Comparison of ENCODE assay signal across 13 cellular contexts in the genomic region with DNA sequence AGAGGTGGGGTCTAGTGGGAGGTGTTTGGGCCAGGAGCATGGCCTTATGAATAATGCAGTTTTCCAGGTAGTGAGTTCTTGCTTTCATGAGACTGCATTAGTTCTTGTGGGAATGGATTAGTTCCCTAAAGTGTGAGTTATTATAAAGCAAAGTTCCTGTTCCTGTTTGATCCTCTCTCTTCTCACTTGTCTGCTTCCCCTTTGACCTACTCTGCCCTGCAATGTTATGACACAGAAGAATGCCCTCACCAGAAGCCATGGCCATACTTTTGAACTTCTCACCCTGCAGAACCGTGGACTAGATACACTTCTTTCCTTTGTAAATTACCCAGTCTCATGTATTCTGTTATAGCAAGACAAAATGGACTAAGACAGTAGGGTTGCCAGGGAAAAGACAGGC. TPM values are rescaled to one million over a fixed set of nuclear protein-coding genes. Genes with fewer than 3 reads are reported as not detected.
A peak's percentile ranks its signal among the peaks of the same experiment; 100 is the strongest.
DNase-seq lines count a peak whose midpoint lies in the region; ATAC-seq and TF ChIP-seq lines count a peak whose summit lies in the region.
"Had no signal": no experiment of that assay in that cellular context is flagged by ENCODE, and none has a peak within 500 bp of the region (broad histone marks: within the 10 kb centered on the region; RNA-seq: fewer than 3 reads in every experiment).

No MANE protein-coding gene starts in this region.

- H3K9ac ChIP-seq in HCT116 (ENCODE audit: low read length): no peak overlapping the region

- TF ChIP-seq CTCF in HCT116 (IDR thresholded peaks at IDR 0.05 in 2 of 3, conservative IDR thresholded peaks at IDR 0.05 in 1 of 3; ENCODE audit: borderline replicate concordance in 1 of 3, insufficient read depth in 1 of 3, low read depth in 2 of 3, low read length in 2 of 3) (no peak), prostate gland (IDR thresholded peaks at IDR 0.05) (no peak)

- WGBS in prostate gland: 81% methylated on average over 1 of the region's 1 CpG

- no TSS peak for BruUV-seq in HCT116 (replicated peaks; lab: Mats Ljungman, UMichigan)

- POLR2A ChIA-PET in HCT116 (lab: Charles Lee): no interaction called here

- peaks cover 25 to 54% of the 10 kb centered on the region in 2 experiments for H3K4me1 ChIP-seq in HCT116 (ENCODE audit: control insufficient read depth in 1 of 2, insufficient read depth in 2 of 2, low read length in 2 of 2)
- H3K4me1 ChIP-seq in prostate gland (replicated peaks): peaks cover 3% of the 10 kb centered on the region

- TF ChIP-seq POLR2A in HCT116 (IDR thresholded peaks at IDR 0.05; ENCODE audit: borderline replicate concordance, extremely low read depth, insufficient read depth, insufficient read length) (no peak), prostate gland (IDR thresholded peaks at IDR 0.05) (no peak)

- H3K4me3 ChIP-seq in HCT116 (replicated peaks in 1 of 2; ENCODE audit: low read depth in 1 of 2, low read length in 2 of 2) (no peak overlapping the region), prostate gland (no peak overlapping the region)

- no peak overlapping the region for H3K4me2 ChIP-seq in HCT116 (ENCODE audit: low read length)

- no peak for DNase-seq in HCT116 (ENCODE audit: low read depth, low spot score)
- DNase-seq in OCI-M1 (lab: John Stamatoyannopoulos, UW): peak; percentile 28
- no peak for DNase-seq in left ventricle myocardium superior
- DNase-seq in sciatic nerve (ENCODE audit: low spot score): no peak
- DNase-seq in globus pallidus (ENCODE audit: low spot score): no peak
- no peak for DNase-seq in NCI-H2029 treated with DMSO at 0.1 percent for 48 hours (lab: John Stamatoyannopoulos, UW)
- DNase-seq in prostate gland (ENCODE audit: low spot score): no peak
- DNase-seq: activated naive CD4-positive, alpha-beta T cell; CD4-positive, CD25-positive, alpha-beta regulatory T cell; NCI-H146; NCI-H510A; stimulated activated CD4-positive, alpha-beta T cell treated with anti-CD3 and anti-CD28 coated beads, Interleukin-4, amount 100 ng/mL, for 1 hour had no signal

- H3K79me2 ChIP-seq in HCT116 (ENCODE audit: insufficient read depth, low read length): no peaks in the 10 kb centered on the region

- H3K9me3 ChIP-seq in HCT116 (ENCODE audit: control insufficient read depth in 1 of 2, insufficient read depth in 1 of 2, low read depth in 1 of 2, low read length in 2 of 2) (no peaks in the 10 kb centered on the region), prostate gland (no peaks in the 10 kb centered on the region)

- no peak for ATAC-seq in HCT116
- ATAC-seq in left ventricle myocardium superior: peak; percentile 47
- peak; percentile 67 for ATAC-seq in sciatic nerve
- ATAC-seq in HG02588 (IDR thresholded peaks at IDR 0.05; ENCODE audit: unreplicated experiment): no peak

- peak overlapping the region; percentile 4 for H2AFZ ChIP-seq in HCT116 (ENCODE audit: low read depth, low read length, poor library complexity, severe bottlenecking)

- no peaks in the 10 kb centered on the region for H4K20me1 ChIP-seq in HCT116 (ENCODE audit: insufficient read depth)

- H3K27ac ChIP-seq in HCT116 (ENCODE audit: low read depth, low read length) (no peak overlapping the region), prostate gland (no peak overlapping the region)

- CTCF ChIA-PET in HCT116 (lab: Charles Lee): no interaction called here

- no peak for TF ChIP-seq RAD21 in HCT116 (IDR thresholded peaks at IDR 0.05; ENCODE audit: low read depth)

- H3K36me3 ChIP-seq in HCT116 (ENCODE audit: control insufficient read depth in 1 of 2, insufficient read depth in 2 of 2, low read length in 2 of 2) (no peaks in the 10 kb centered on the region), prostate gland (no peaks in the 10 kb centered on the region)

- intact Hi-C loops in HCT116 (cut with micrococcal nuclease): no loop called here
- intact Hi-C loops in left ventricle myocardium superior (cut with micrococcal nuclease): no loop called here
- intact Hi-C loops in sciatic nerve (cut with DNase I): no loop called here
- intact Hi-C loops in prostate gland (cut with DNase I): no loop called here

- RAD21 ChIA-PET in HCT116 (lab: Charles Lee; ENCODE audit: low non-redundant PET in 1 of 2, low total read pairs in 2 of 2, uncharacterized antibody in 2 of 2, unreplicated experiment in 2 of 2): no interaction called here

- H3K9me2 ChIP-seq in HCT116 (ENCODE audit: insufficient read depth): no peaks in the 10 kb centered on the region

- H3K27me3 ChIP-seq in HCT116 (ENCODE audit: insufficient read depth, low read length): no peaks in the 10 kb centered on the region
- no peaks in the 10 kb centered on the region for H3K27me3 ChIP-seq in prostate gland (replicated peaks; ENCODE audit: insufficient read depth)

TF ChIP-seq in HCT116, 20 proteins besides CTCF, POLR2A, EP300 and RAD21:
- TF ChIP-seq EZH2phosphoT487 (IDR thresholded peaks at IDR 0.05; ENCODE audit: borderline replicate concordance) (no peak), SRF (IDR thresholded peaks at IDR 0.05; ENCODE audit: low read depth) (no peak), REST (IDR thresholded peaks at IDR 0.05; ENCODE audit: low read depth) (no peak), SP1 (IDR thresholded peaks at IDR 0.05; ENCODE audit: low read depth) (no peak), TCF7L2 (IDR thresholded peaks at IDR 0.05; ENCODE audit: borderline replicate concordance, extremely low read depth, insufficient read depth, insufficient read length) (no peak), POLR2AphosphoS5 (IDR thresholded peaks at IDR 0.05; ENCODE audit: low read depth, low read length) (no peak), FOSL1 (IDR thresholded peaks at IDR 0.05; ENCODE audit: low read depth) (no peak), ZNF274 (IDR thresholded peaks at IDR 0.05; ENCODE audit: low read depth, low read length) (no peak)

RNA-seq across cellular contexts. Expression of gene MAP3K7CL, which starts 53.6 kb away (rescaled TPM):
- total RNA-seq in HCT116 (2021; ENCODE audit: unreplicated experiment) (0.57 TPM), left ventricle myocardium superior (1.1 TPM), sciatic nerve (5.7 TPM), prostate gland (10 to 100 TPM in 1 of 2 donors, 1 to 10 TPM in 1; 8.7 to 13.2 TPM)
- 0.17 and 0.21 TPM in 2 replicates for polyA plus RNA-seq in HCT116 (2012)

Comparison
In these comparisons a context has a peak if more than half of its experiments do, and no peak if none do; other contexts are left out.
1. ATAC-seq: peak in left ventricle myocardium superior (single experiment) and sciatic nerve (single experiment); none in HCT116 (single experiment) and HG02588 (single experiment).